ENCODE assay signal across 1 cellular context in genomic region chr2:200509608-200510433, GRCh38.
TF ChIP-seq lines count a peak whose summit lies in the region.

Gene KCTD18 (minus strand): TSS chr2:200510068. CDS start chr2:200507016, 3,052 bp downstream.

TF ChIP-seq in K562, 482 proteins besides CTCF, POLR2A, EP300 and RAD21 (continued from another document and continues in another):
- no peak; the same call in 1 of the 2 replicates for TF ChIP-seq MGA (IDR thresholded peaks at IDR 0.05)
- TF ChIP-seq ZNF311 (CRISPR knock-in tag; IDR thresholded peaks at IDR 0.05), result no peak
- TF ChIP-seq FOXJ3 (CRISPR knock-in tag; IDR thresholded peaks at IDR 0.05), result no peak
- TF ChIP-seq SOX6 (IDR thresholded peaks at IDR 0.05), result peak; percentile 34; the same call in 1 of the 2 replicates
- peak; percentile 90 for TF ChIP-seq POLR2G (IDR thresholded peaks at IDR 0.05; ENCODE audit: low read depth, low read length)
- peak; percentile 75 for TF ChIP-seq GABPA (tag; conservative IDR thresholded peaks at IDR 0.05; ENCODE audit: low read depth)
- TF ChIP-seq IRF9 (tag; IDR thresholded peaks at IDR 0.05), result no peak
- no peak for TF ChIP-seq GATA2 (CRISPR knock-in tag; IDR thresholded peaks at IDR 0.05)
- TF ChIP-seq NCOR1 (IDR thresholded peaks at IDR 0.05), result 0 out of 2 replicates have a peak, but pooled peaks have one; percentile 10
- TF ChIP-seq ZNF277 (CRISPR knock-in tag; IDR thresholded peaks at IDR 0.05; ENCODE audit: borderline replicate concordance), result no peak
- TF ChIP-seq CSDE1 (IDR thresholded peaks at IDR 0.05), result no peak
- TF ChIP-seq ATF3 (IDR thresholded peaks at IDR 0.05), result no peak
- TF ChIP-seq ATF3 (CRISPR knock-in tag; conservative IDR thresholded peaks at IDR 0.05), result no peak
- TF ChIP-seq ZNF124 (CRISPR knock-in tag; IDR thresholded peaks at IDR 0.05), result no peak
- no peak for TF ChIP-seq SNAPC5 (CRISPR knock-in tag; IDR thresholded peaks at IDR 0.05)
- no peak for TF ChIP-seq ATF4 (CRISPR knock-in tag; IDR thresholded peaks at IDR 0.05)
- TF ChIP-seq ELF4 (CRISPR knock-in tag; IDR thresholded peaks at IDR 0.05), result no peak
- no peak for TF ChIP-seq STAT5B (CRISPR knock-in tag; IDR thresholded peaks at IDR 0.05)
- TF ChIP-seq KDM5B (IDR thresholded peaks at IDR 0.05; ENCODE audit: insufficient replicate concordance, low read depth, low read length), result no peak
- TF ChIP-seq ZBTB17 (CRISPR knock-in tag; IDR thresholded peaks at IDR 0.05), result no peak
- no peak for TF ChIP-seq BRD9 (IDR thresholded peaks at IDR 0.05; ENCODE audit: low read depth, partially characterized antibody)
- TF ChIP-seq CBX3 (IDR thresholded peaks at IDR 0.05; ENCODE audit: borderline replicate concordance in 1 of 2, low read length in 2 of 2), result no peak
- no peak for TF ChIP-seq U2AF1 (optimal IDR thresholded peaks at IDR 0.05; ENCODE audit: low read depth, low read length)
- peak; percentile 69 for TF ChIP-seq CREM (IDR thresholded peaks at IDR 0.05; ENCODE audit: low read depth)
- TF ChIP-seq ZNF384 (IDR thresholded peaks at IDR 0.05; ENCODE audit: low read depth, low read length), result no peak
- TF ChIP-seq CGGBP1 (CRISPR knock-in tag; IDR thresholded peaks at IDR 0.05), result no peak
- no peak for TF ChIP-seq ZNF134 (CRISPR knock-in tag; conservative IDR thresholded peaks at IDR 0.05)
- TF ChIP-seq ZNF431 (CRISPR knock-in tag; IDR thresholded peaks at IDR 0.05), result no peak
- no peak for TF ChIP-seq MXI1 (IDR thresholded peaks at IDR 0.05; ENCODE audit: low read depth, low read length)
- no peak for TF ChIP-seq PRDM10 (IDR thresholded peaks at IDR 0.05; ENCODE audit: partially characterized antibody)
- TF ChIP-seq MEF2D (tag; conservative IDR thresholded peaks at IDR 0.05; ENCODE audit: low read depth), result no peak
- no peak for TF ChIP-seq NFYB (IDR thresholded peaks at IDR 0.05; ENCODE audit: extremely low read depth, insufficient read length)
- 0 out of 2 replicates have a peak, but pooled peaks have one; percentile 23 for TF ChIP-seq NFRKB (IDR thresholded peaks at IDR 0.05; ENCODE audit: low read depth)
- peak; percentile 80 for TF ChIP-seq ZFX (CRISPR knock-in tag; IDR thresholded peaks at IDR 0.05)
- TF ChIP-seq ZNF551 (CRISPR knock-in tag; IDR thresholded peaks at IDR 0.05), result no peak
- no peak for TF ChIP-seq ZNF395 (CRISPR knock-in tag; IDR thresholded peaks at IDR 0.05)
- no peak for TF ChIP-seq RHOXF2B (CRISPR knock-in tag; conservative IDR thresholded peaks at IDR 0.05)
- peak in 1 of 2 experiments; percentile 39; a peak in 1 of 4 replicates for TF ChIP-seq RCOR1 (IDR thresholded peaks at IDR 0.05; ENCODE audit: borderline replicate concordance in 1 of 2, low read depth in 2 of 2, low read length in 2 of 2)
- peak; percentile 99 for TF ChIP-seq SAFB (IDR thresholded peaks at IDR 0.05; ENCODE audit: borderline replicate concordance, low read depth, low read length)
- TF ChIP-seq MCM5 (IDR thresholded peaks at IDR 0.05; ENCODE audit: low read depth), result no peak
- TF ChIP-seq MEF2A (IDR thresholded peaks at IDR 0.05; ENCODE audit: control insufficient read depth, low read depth, low read length), result no peak
